Comparison of ENCODE assay signal across 8 cellular contexts in genomic region chr7:39622609-39623311, GRCh38. TPM values are rescaled to one million over a fixed set of nuclear protein-coding genes. Genes with fewer than 3 reads are reported as not detected.
A peak's percentile ranks its signal among the peaks of the same experiment; 100 is the strongest.
DNase-seq lines count a peak whose midpoint lies in the region; ATAC-seq and FAIRE-seq lines count a peak whose summit lies in the region.

No MANE protein-coding gene starts in this region.

- no peak for FAIRE-seq in small intestine (lab: Jason Lieb, UNC)

- peak overlapping the region; percentile 83 for H3K27ac Mint-ChIP-seq in activated T-helper 17 cell treated with anti-CD3 and anti-CD28 coated beads, Interleukin-2, amount 50 U/mL, for 72 hours

- DNase-seq in NCI-H146 treated with DMSO at 0.1 percent for 48 hours (lab: John Stamatoyannopoulos, UW; ENCODE audit: unreplicated experiment) (peak; percentile 32), NCI-H146 (lab: John Stamatoyannopoulos, UW) (no peak), right cardiac atrium (no peak), small intestine (no peak), NCI-H1436 (lab: John Stamatoyannopoulos, UW) (no peak), NCI-H128 (lab: John Stamatoyannopoulos, UW; ENCODE audit: unreplicated experiment) (no peak)

- intact Hi-C loops in right cardiac atrium (cut with DNase I) = loop anchor here in 1 of 4 donors (5.0 kb wide), 1 partner anchor 110 kb away; no protein-coding TSS in a partner anchor

- peak overlapping the region; percentile 92 for H3K4me3 Mint-ChIP-seq in activated T-helper 17 cell treated with anti-CD3 and anti-CD28 coated beads, Interleukin-2, amount 50 U/mL, for 72 hours

- H3K4me1 ChIP-seq in right cardiac atrium (ENCODE audit: control insufficient read depth, insufficient read depth, low read length) = peaks cover 3% of the 10 kb centered on the region
- H3K4me1 ChIP-seq in small intestine (ENCODE audit: control insufficient read depth in 2 of 2, insufficient read depth in 1 of 2, low read depth in 1 of 2, low read length in 1 of 2) = peaks cover 7 to 11% of the 10 kb centered on the region in 2 donors

- H3K4me3 ChIP-seq in right cardiac atrium (ENCODE audit: low read length) = peak overlapping the region; percentile 76
- peak overlapping the region; percentile 83 to 88 for H3K4me3 ChIP-seq in small intestine (ENCODE audit: low read depth in 1 of 2, low read length in 2 of 2)

- H3K36me3 Mint-ChIP-seq in activated T-helper 17 cell treated with anti-CD3 and anti-CD28 coated beads, Interleukin-2, amount 50 U/mL, for 72 hours (ENCODE audit: low read depth) = peaks cover 14% of the 10 kb centered on the region

- H3K27ac ChIP-seq in right cardiac atrium (ENCODE audit: low read length) = peak overlapping the region; percentile 95
- H3K27ac ChIP-seq in small intestine (ENCODE audit: low read depth in 1 of 2, low read length in 1 of 2) = peak overlapping the region; percentile 78 to 93

- H3K9me3 ChIP-seq in right cardiac atrium (ENCODE audit: control insufficient read depth, low read length) = no peaks in the 10 kb centered on the region
- H3K9me3 ChIP-seq in small intestine (ENCODE audit: control insufficient read depth, low read depth) = no peaks in the 10 kb centered on the region

- WGBS in right cardiac atrium = 20% methylated on average over 32 of the region's 32 CpGs
- WGBS in small intestine, 3 donors = 13 to 17% (median 14%) methylated on average over 26 to 32 of the region's 32 CpGs

- no peaks in the 10 kb centered on the region for H3K27me3 Mint-ChIP-seq in activated T-helper 17 cell treated with anti-CD3 and anti-CD28 coated beads, Interleukin-2, amount 50 U/mL, for 72 hours

- H3K9me3 Mint-ChIP-seq in activated T-helper 17 cell treated with anti-CD3 and anti-CD28 coated beads, Interleukin-2, amount 50 U/mL, for 72 hours = no peaks in the 10 kb centered on the region

- H3K27me3 ChIP-seq in right cardiac atrium (ENCODE audit: control insufficient read depth, insufficient read depth) = no peaks in the 10 kb centered on the region
- no peaks in the 10 kb centered on the region for H3K27me3 ChIP-seq in small intestine (ENCODE audit: control insufficient read depth in 2 of 2, insufficient read depth in 2 of 2, low read length in 2 of 2)

- peaks cover 28% of the 10 kb centered on the region for H3K4me1 Mint-ChIP-seq in activated T-helper 17 cell treated with anti-CD3 and anti-CD28 coated beads, Interleukin-2, amount 50 U/mL, for 72 hours

- no peaks in the 10 kb centered on the region for H3K36me3 ChIP-seq in small intestine (ENCODE audit: control insufficient read depth in 2 of 2, insufficient read depth in 2 of 2, low read length in 2 of 2)

- ATAC-seq in HG03175 (IDR thresholded peaks at IDR 0.05; ENCODE audit: unreplicated experiment) (peak; percentile 21), right cardiac atrium (no peak)
- ATAC-seq in activated T-helper 17 cell treated with anti-CD3 and anti-CD28 coated beads, Interleukin-2, amount 50 U/mL, for 72 hours (replicated peaks) = peak; percentile 27

RNA-seq across cellular contexts. Expression of gene RALA, which starts 0.6 kb away (rescaled TPM):
- 10 to 100 TPM; 21.6 to 27.9 TPM for total RNA-seq in activated T-helper 17 cell treated with anti-CD3 and anti-CD28 coated beads, Interleukin-2, amount 50 U/mL, for 72 hours
- 10 to 100 TPM; 21.0 to 23.9 (median 22.4) TPM for total RNA-seq in right cardiac atrium
- 20.9 TPM for polyA plus RNA-seq in right cardiac atrium
- polyA plus RNA-seq in small intestine = 10 to 100 TPM; 43.2 to 57.7 (median 56.2) TPM

RNA-seq across cellular contexts. Expression of gene YAE1, which starts 56.6 kb away (rescaled TPM):
- total RNA-seq in activated T-helper 17 cell treated with anti-CD3 and anti-CD28 coated beads, Interleukin-2, amount 50 U/mL, for 72 hours = 10 to 100 TPM in 1 of 2 donors, 1 to 10 TPM in 1; 9.2 to 13.9 TPM
- total RNA-seq in right cardiac atrium = 10 to 100 TPM; 21.4 to 24.4 (median 22.4) TPM
- polyA plus RNA-seq in right cardiac atrium (30.9 TPM), small intestine (10 to 100 TPM; 32.8 to 61.6 (median 51.0) TPM)

Comparison
In these comparisons a context has a peak if more than half of its experiments do, and no peak if none do; other contexts are left out.
1. ATAC-seq: peak in HG03175 (single experiment) and activated T-helper 17 cell treated with anti-CD3 and anti-CD28 coated beads, Interleukin-2, amount 50 U/mL, for 72 hours (single experiment); none in right cardiac atrium (0 of 2).